ENCODE assay signal across 13 cellular contexts in genomic region chr3:70065666-70066253, GRCh38.
DNase-seq lines count a peak whose midpoint lies in the region; ATAC-seq and TF ChIP-seq lines count a peak whose summit lies in the region.
"Had no signal": no experiment of that assay in that cellular context is flagged by ENCODE, and none has a peak within 500 bp of the region (broad histone marks: within the 10 kb centered on the region; RNA-seq: fewer than 3 reads in every experiment).

No MANE protein-coding gene starts in this region.

- no peaks in the 10 kb centered on the region for H3K27me3 ChIP-seq in ascending aorta
- no peaks in the 10 kb centered on the region for H3K27me3 ChIP-seq in right lobe of liver
- H3K27me3 ChIP-seq: Peyer's patch had no signal

- TF ChIP-seq CTCF in HFF-Myc (IDR thresholded peaks at IDR 0.05; ENCODE audit: low read depth, low read length, missing control alignments) (peak; percentile 35), ascending aorta (IDR thresholded peaks at IDR 0.05) (peak in 1 of 3 experiments; percentile 23), right lobe of liver (IDR thresholded peaks at IDR 0.05) (peak in 2 of 4 donors; percentile 28 to 39)

- WGBS in right lobe of liver (ENCODE audit: insufficient coverage, low coverage, low lambda C conversion rate, missing lambda C conversion rate) = 37% methylated on average over 5 of the region's 7 CpGs

- DNase-seq in DMS 273 (lab: John Stamatoyannopoulos, UW; ENCODE audit: unreplicated experiment) = peak; percentile 84
- no peak for DNase-seq in HFF-Myc (ENCODE audit: extremely low read depth, low read depth)
- DNase-seq in ascending aorta (ENCODE audit: low spot score in 2 of 2) = no peak
- DNase-seq in right lobe of liver = no peak
- DNase-seq in caudate nucleus (lab: John Stamatoyannopoulos, UW) = no peak
- DNase-seq in Right ventricle myocardium inferior (ENCODE audit: missing footprints) = no peak
- DNase-seq: activated T-cell treated with anti-CD3 and anti-CD28 coated beads, Interleukin-2, amount 50 U/mL, for 72 hours; DMS153; midbrain; MV-4-11; Peyer's patch had no signal

- ATAC-seq in right lobe of liver = peak; percentile 30 to 44 (median 38)
- no peak for ATAC-seq in GM18505 (IDR thresholded peaks at IDR 0.05; ENCODE audit: unreplicated experiment)
- no peak for ATAC-seq in Right ventricle myocardium inferior
- ATAC-seq in GM19455 (IDR thresholded peaks at IDR 0.05; ENCODE audit: unreplicated experiment) = no peak
- ATAC-seq: activated T-cell treated with anti-CD3 and anti-CD28 coated beads, Interleukin-2, amount 50 U/mL, for 72 hours had no signal

- no peaks in the 10 kb centered on the region for H3K9me3 ChIP-seq in ascending aorta
- no peaks in the 10 kb centered on the region for H3K9me3 ChIP-seq in right lobe of liver
- H3K9me3 ChIP-seq: Peyer's patch had no signal

- H3K36me3 ChIP-seq in ascending aorta (no peaks in the 10 kb centered on the region), right lobe of liver (no peaks in the 10 kb centered on the region)
- H3K36me3 ChIP-seq: Peyer's patch had no signal

- intact Hi-C loops in ascending aorta (cut with DNase I) (loop anchor here (5.0 kb wide), 1 partner anchor 68 kb away; the partner anchor contains the start of gene SAMMSON), right lobe of liver (cut with DNase I) (no loop called here), Right ventricle myocardium inferior (cut with DNase I) (loop anchor here (5.0 to 10.0 kb wide), 2 partner anchors 292 to 1589 kb away; no protein-coding TSS in a partner anchor)

- no peak for TF ChIP-seq POLR2A in right lobe of liver (IDR thresholded peaks at IDR 0.05)
- no peak for TF ChIP-seq POLR2A in GM18505 (IDR thresholded peaks at IDR 0.05; ENCODE audit: borderline replicate concordance, extremely low read depth, insufficient read depth, insufficient read length)

- H3K4me3 ChIP-seq in HFF-Myc (replicated peaks; ENCODE audit: low read depth, low read length) = no peak overlapping the region
- no peak overlapping the region for H3K4me3 ChIP-seq in ascending aorta
- no peak overlapping the region for H3K4me3 ChIP-seq in right lobe of liver
- H3K4me3 ChIP-seq: Peyer's patch had no signal

- H3K4me1 ChIP-seq in ascending aorta (peaks cover 0 to 33% of the 10 kb centered on the region in 2 donors), right lobe of liver (peaks cover 0 to 4% (median 0%) of the 10 kb centered on the region in 4 donors)
- H3K4me1 ChIP-seq: Peyer's patch had no signal

- H3K27ac ChIP-seq in ascending aorta (peak overlapping the region; percentile 66 to 90), right lobe of liver (no peak overlapping the region), caudate nucleus (ENCODE audit: low read depth, low read length) (no peak overlapping the region)
- H3K27ac ChIP-seq: Peyer's patch had no signal

Comparison
In these comparisons a context has a peak if more than half of its experiments do, and no peak if none do; other contexts are left out.
1. H3K27ac ChIP-seq: peak in ascending aorta (2 of 2); none in right lobe of liver (0 of 3) and caudate nucleus (single experiment).
2. ATAC-seq: peak in right lobe of liver (4 of 4); none in GM18505 (single experiment), Right ventricle myocardium inferior (single experiment) and GM19455 (single experiment).
3. intact Hi-C loops: an anchor here in ascending aorta (5.0 kb wide) and Right ventricle myocardium inferior (5.0 to 10.0 kb wide); none called in right lobe of liver.